ENCODE assay signal across 13 cellular contexts in genomic region chr19:50759886-50760285, GRCh38. TPM values are rescaled to one million over a fixed set of nuclear protein-coding genes. Genes with fewer than 3 reads are reported as not detected.
DNase-seq lines count a peak whose midpoint lies in the region; ATAC-seq and TF ChIP-seq lines count a peak whose summit lies in the region.
"Had no signal": no experiment of that assay in that cellular context is flagged by ENCODE, and none has a peak within 500 bp of the region (broad histone marks: within the 10 kb centered on the region; RNA-seq: fewer than 3 reads in every experiment).

No MANE protein-coding gene starts in this region.

- no peak overlapping the region for H2BK15ac ChIP-seq in H9 (ENCODE audit: low read depth, low read length)

- DNase-seq in CMK (ENCODE audit: low read depth) (peak; percentile 24), H9 (no peak), fibroblast of mammary gland (ENCODE audit: low read depth) (peak; percentile 41), left lung (no peak), NCI-H2081 (lab: John Stamatoyannopoulos, UW) (no peak)
- DNase-seq: activated CD4-positive, alpha-beta T cell treated with anti-CD3 and anti-CD28 coated beads, Interleukin-2, amount 10 ng/mL, durations not matched to agents 24 days and 14 days; activated naive CD8-positive, alpha-beta T cell treated with anti-CD3 and anti-CD28 coated beads, Interleukin-2, amount 50 U/mL, for 24 hours; left ventricle myocardium superior; NK-92 treated with Interleukin-12 subunit alpha and Interleukin-12 subunit beta, amount 100 ng/mL, for 24 hours had no signal

- 0 out of 4 replicates have a peak, but pooled peaks cover 0 to 3% of the 10 kb centered on the region in 2 experiments for H3K4me1 Mint-ChIP-seq in H9
- H3K4me1 Mint-ChIP-seq: activated CD4-positive, alpha-beta T cell treated with anti-CD3 and anti-CD28 coated beads, Interleukin-2, amount 10 ng/mL, durations not matched to agents 24 days and 14 days; activated naive CD8-positive, alpha-beta T cell treated with anti-CD3 and anti-CD28 coated beads, Interleukin-2, amount 50 U/mL, for 24 hours had no signal

- no peak overlapping the region for H2BK5ac ChIP-seq in H9 (ENCODE audit: insufficient read length, low read length)

- H3K9me3 Mint-ChIP-seq in H9, result peaks cover 4 to 5% of the 10 kb centered on the region in 2 experiments; a peak in 3 of 5 replicates
- H3K9me3 Mint-ChIP-seq: activated CD4-positive, alpha-beta T cell treated with anti-CD3 and anti-CD28 coated beads, Interleukin-2, amount 10 ng/mL, durations not matched to agents 24 days and 14 days had no signal

- H3K23ac ChIP-seq in H9 (ENCODE audit: insufficient read length, low read depth, low read length), result no peak overlapping the region

- no peaks in the 10 kb centered on the region for H3K79me2 ChIP-seq in H9 (ENCODE audit: insufficient read depth, low read length)
- no peaks in the 10 kb centered on the region for H3K79me2 ChIP-seq in OCI-LY3 (ENCODE audit: low read length)

- WGBS in H9 (ENCODE audit: extremely low coverage, insufficient read length, low lambda C conversion rate), result no CpG with 5 or more reads among the region's 4 CpGs

- H3K27ac Mint-ChIP-seq in H9, result no peak overlapping the region
- H3K27ac Mint-ChIP-seq: activated CD4-positive, alpha-beta T cell treated with anti-CD3 and anti-CD28 coated beads, Interleukin-2, amount 10 ng/mL, durations not matched to agents 24 days and 14 days; activated naive CD8-positive, alpha-beta T cell treated with anti-CD3 and anti-CD28 coated beads, Interleukin-2, amount 50 U/mL, for 24 hours had no signal

- H3K27ac ChIP-seq in H9 (ENCODE audit: insufficient read length, low read depth, low read length) (no peak overlapping the region), OCI-LY3 (ENCODE audit: low read length) (no peak overlapping the region), left lung (no peak overlapping the region)

- no peaks in the 10 kb centered on the region for H3K9me3 ChIP-seq in H9 (ENCODE audit: control insufficient read depth, low read depth, low read length)
- H3K9me3 ChIP-seq in OCI-LY3 (ENCODE audit: insufficient read depth, low read length), result no peaks in the 10 kb centered on the region
- H3K9me3 ChIP-seq in left lung, result no peaks in the 10 kb centered on the region

- ATAC-seq in left lung (no peak), GM18861 (IDR thresholded peaks at IDR 0.05; ENCODE audit: unreplicated experiment) (no peak), GM19324 (IDR thresholded peaks at IDR 0.05; ENCODE audit: low FRiP score, unreplicated experiment) (no peak)
- ATAC-seq: activated naive CD8-positive, alpha-beta T cell treated with anti-CD3 and anti-CD28 coated beads, Interleukin-2, amount 50 U/mL, for 24 hours; left ventricle myocardium superior had no signal

- no peak overlapping the region for H2BK120ac ChIP-seq in H9 (ENCODE audit: low read depth, low read length, poor library complexity, severe bottlenecking)

- no peak overlapping the region for H2BK20ac ChIP-seq in H9 (ENCODE audit: low read depth, low read length, poor library complexity, severe bottlenecking)

- H3K36me3 ChIP-seq in OCI-LY3 (replicated peaks; ENCODE audit: low read depth, low read length) (no peaks in the 10 kb centered on the region), left lung (no peaks in the 10 kb centered on the region)

- peaks cover 0 to 4% (median 2%) of the 10 kb centered on the region in 3 experiments; a peak in 2 of 7 replicates for H3K36me3 Mint-ChIP-seq in H9 (ENCODE audit: insufficient read depth in 1 of 3, low read depth in 3 of 3)

- H4K91ac ChIP-seq in H9 (ENCODE audit: insufficient read length, low read depth, low read length), result no peak overlapping the region

- H3K9ac ChIP-seq in H9 (ENCODE audit: extremely low read depth, insufficient read length, low read length) (no peak overlapping the region), OCI-LY3 (ENCODE audit: low read length) (no peak overlapping the region)

- H3K27me3 ChIP-seq in H9 (ENCODE audit: insufficient read depth, low read length) (no peaks in the 10 kb centered on the region), OCI-LY3 (ENCODE audit: low read depth, low read length) (peaks cover 6% of the 10 kb centered on the region), left lung (peaks cover 0 to 44% of the 10 kb centered on the region in 2 donors)

- H4K8ac ChIP-seq in H9 (replicated peaks; ENCODE audit: insufficient read length, low read depth, low read length), result no peak overlapping the region

- H2AFZ ChIP-seq in H9 (ENCODE audit: low read length), result peak overlapping the region; percentile 45
- peak overlapping the region; percentile 66; the same call in 1 of the 2 replicates for H2AFZ ChIP-seq in OCI-LY3 (ENCODE audit: low read depth, low read length)

- H3K56ac ChIP-seq in H9 (ENCODE audit: insufficient read length, low read depth, low read length), result no peak overlapping the region

- H2AK5ac ChIP-seq in H9 (ENCODE audit: insufficient read length, low read length), result no peak overlapping the region

- intact Hi-C loops in left lung (cut with DNase I), result no loop called here

- H3K18ac ChIP-seq in H9 (ENCODE audit: insufficient read length, low read depth, low read length), result no peak overlapping the region

- H4K5ac ChIP-seq in H9 (ENCODE audit: insufficient read length, low read depth, low read length), result no peak overlapping the region

- H3K4me2 ChIP-seq in H9 (ENCODE audit: insufficient read depth, insufficient read length, low read length) (no peak overlapping the region), OCI-LY3 (ENCODE audit: low read length) (no peak overlapping the region)

- H3K27me3 Mint-ChIP-seq in H9 (ENCODE audit: low read depth), result peaks cover 51% of the 10 kb centered on the region
- H3K27me3 Mint-ChIP-seq: activated CD4-positive, alpha-beta T cell treated with anti-CD3 and anti-CD28 coated beads, Interleukin-2, amount 10 ng/mL, durations not matched to agents 24 days and 14 days had no signal

- H3K79me1 ChIP-seq in H9 (ENCODE audit: insufficient read depth, low read depth, low read length, poor library complexity, severe bottlenecking), result no peaks in the 10 kb centered on the region

- no peaks in the 10 kb centered on the region for H4K20me1 ChIP-seq in H9 (ENCODE audit: control insufficient read depth, insufficient read depth, insufficient read length)
- H4K20me1 ChIP-seq in OCI-LY3 (ENCODE audit: insufficient read depth, low read length), result no peaks in the 10 kb centered on the region

- no peak overlapping the region for H3T11ph ChIP-seq in H9 (ENCODE audit: low read length)

- no peak overlapping the region for H3K4me3 ChIP-seq in OCI-LY3 (ENCODE audit: low read length)
- no peak overlapping the region for H3K4me3 ChIP-seq in fibroblast of mammary gland (ENCODE audit: control insufficient read depth, low read depth, low read length)
- no peak overlapping the region for H3K4me3 ChIP-seq in left lung

- TF ChIP-seq CTCF in H9 (conservative IDR thresholded peaks at IDR 0.05), result no peak
- TF ChIP-seq CTCF in OCI-LY3 (IDR thresholded peaks at IDR 0.05; ENCODE audit: low read depth, low read length), result no peak
- no peak for TF ChIP-seq CTCF in fibroblast of mammary gland (conservative IDR thresholded peaks at IDR 0.05; ENCODE audit: control insufficient read depth, insufficient read depth, low read depth, low read length)
- no peak for TF ChIP-seq CTCF in left lung (IDR thresholded peaks at IDR 0.05)

- H3K4me1 ChIP-seq in H9 (ENCODE audit: insufficient read depth, low read length), result no peaks in the 10 kb centered on the region
- no peaks in the 10 kb centered on the region for H3K4me1 ChIP-seq in OCI-LY3 (ENCODE audit: low read length)
- no peaks in the 10 kb centered on the region for H3K4me1 ChIP-seq in left lung

- H3K4ac ChIP-seq in H9 (ENCODE audit: low read depth, low read length), result no peak overlapping the region

- H3K23me2 ChIP-seq in H9 (ENCODE audit: insufficient read length, low read depth, low read length, poor library complexity, severe bottlenecking), result peaks cover 3% of the 10 kb centered on the region

- H2BK12ac ChIP-seq in H9 (ENCODE audit: insufficient read length, low read depth, low read length), result no peak overlapping the region

- H3K14ac ChIP-seq in H9 (ENCODE audit: insufficient read depth, low read length), result no peak overlapping the region

- peak overlapping the region in 1 of 2 experiments; percentile 23; a peak in 1 of 5 replicates for H3K4me3 Mint-ChIP-seq in H9
- H3K4me3 Mint-ChIP-seq: activated CD4-positive, alpha-beta T cell treated with anti-CD3 and anti-CD28 coated beads, Interleukin-2, amount 10 ng/mL, durations not matched to agents 24 days and 14 days; activated naive CD8-positive, alpha-beta T cell treated with anti-CD3 and anti-CD28 coated beads, Interleukin-2, amount 50 U/mL, for 24 hours had no signal

RNA-seq across cellular contexts. Expression of gene GPR32, which starts 10.4 kb away (rescaled TPM):
- total RNA-seq in H9 (2021), result not detected in 2 replicates
- not detected for total RNA-seq in left lung
- total RNA-seq: activated CD4-positive, alpha-beta T cell treated with anti-CD3 and anti-CD28 coated beads, Interleukin-2, amount 10 ng/mL, durations not matched to agents 24 days and 14 days; left ventricle myocardium superior; pulmonary artery endothelial cell had no signal

RNA-seq across cellular contexts. Expression of gene ACP4, which starts 30.3 kb away (rescaled TPM):
- total RNA-seq in H9 (2021), result not detected in 2 replicates
- total RNA-seq in left lung, result not detected
- total RNA-seq: activated CD4-positive, alpha-beta T cell treated with anti-CD3 and anti-CD28 coated beads, Interleukin-2, amount 10 ng/mL, durations not matched to agents 24 days and 14 days; left ventricle myocardium superior; pulmonary artery endothelial cell had no signal

RNA-seq across cellular contexts. Expression of gene CLEC11A, which starts 36.7 kb away (rescaled TPM):
- 3.8 and 3.9 TPM in 2 replicates for total RNA-seq in H9 (2021)
- total RNA-seq in left lung, result 10 to 100 TPM; 13.7 to 49.1 TPM

RNA-seq across cellular contexts. Expression of gene SHANK1, which starts 40.3 kb away (rescaled TPM):
- total RNA-seq in H9 (2021) (1.4 and 1.7 TPM in 2 replicates), left lung (1 to 10 TPM in 1 of 2 donors, under 1 TPM in 1; 0.21 to 1.4 TPM)
- total RNA-seq: activated CD4-positive, alpha-beta T cell treated with anti-CD3 and anti-CD28 coated beads, Interleukin-2, amount 10 ng/mL, durations not matched to agents 24 days and 14 days had no signal

Comparison
In these comparisons a context has a peak if more than half of its experiments do, and no peak if none do; other contexts are left out.
1. DNase-seq: peak in CMK (single experiment) and fibroblast of mammary gland (single experiment); none in H9 (single experiment), left lung (0 of 2) and NCI-H2081 (0 of 2).